19 cellular contexts compared by ENCODE assay signal in genomic region chr21:16821588-16821987, GRCh38.
"Had no signal": no experiment of that assay in that cellular context is flagged by ENCODE, and none has a peak within 500 bp of the region (broad histone marks: within the 10 kb centered on the region; RNA-seq: fewer than 3 reads in every experiment).

No MANE protein-coding gene starts in this region.

- H3K4me1 Mint-ChIP-seq: activated CD4-positive, alpha-beta T cell treated with anti-CD3 and anti-CD28 coated beads for 36 hours; activated CD8-positive, alpha-beta memory T cell treated with anti-CD3 and anti-CD28 coated beads, Interleukin-2, amount 10 ng/mL, durations not matched to agents 7 days and 5 days; activated naive CD8-positive, alpha-beta T cell treated with anti-CD3 and anti-CD28 coated beads, Interleukin-2, amount 50 U/mL, for 24 hours; natural killer cell had no signal

- H3K27me3 Mint-ChIP-seq: activated CD4-positive, alpha-beta memory T cell treated with anti-CD3 and anti-CD28 coated beads for 36 hours; activated CD4-positive, alpha-beta T cell treated with anti-CD3 and anti-CD28 coated beads for 36 hours; activated CD8-positive, alpha-beta memory T cell treated with anti-CD3 and anti-CD28 coated beads, Interleukin-2, amount 10 ng/mL, durations not matched to agents 7 days and 5 days; activated naive CD8-positive, alpha-beta T cell treated with anti-CD3 and anti-CD28 coated beads, Interleukin-2, amount 50 U/mL, for 24 hours had no signal

- H3K27ac Mint-ChIP-seq: activated CD4-positive, alpha-beta memory T cell treated with anti-CD3 and anti-CD28 coated beads for 36 hours; activated CD4-positive, alpha-beta T cell treated with anti-CD3 and anti-CD28 coated beads for 36 hours; activated CD8-positive, alpha-beta memory T cell treated with anti-CD3 and anti-CD28 coated beads, Interleukin-2, amount 10 ng/mL, durations not matched to agents 7 days and 5 days; activated naive CD4-positive, alpha-beta T cell treated with anti-CD3 and anti-CD28 coated beads for 36 hours; activated naive CD8-positive, alpha-beta T cell treated with anti-CD3 and anti-CD28 coated beads, Interleukin-2, amount 50 U/mL, for 24 hours; activated T-helper 2 cell treated with anti-CD3 and anti-CD28 coated beads, Interferon-gamma antibody, Interleukin-2, Interleukin-4, amounts not matched to agents 10 μg/mL and 5 μg/mL and 100 μg/mL, durations not matched to agents 14 hours and 24 hours and 36 hours; natural killer cell had no signal

- H3K4me3 ChIP-seq: ascending aorta, colonic mucosa, stomach, testis, upper lobe of left lung had no signal

- ATAC-seq: activated CD4-positive, alpha-beta T cell treated with anti-CD3 and anti-CD28 coated beads for 36 hours; activated CD8-positive, alpha-beta memory T cell treated with anti-CD3 and anti-CD28 coated beads, Interleukin-2, amount 10 ng/mL, durations not matched to agents 7 days and 5 days; activated naive CD8-positive, alpha-beta T cell treated with anti-CD3 and anti-CD28 coated beads, Interleukin-2, amount 50 U/mL, for 24 hours; foreskin keratinocyte; left lobe of liver; natural killer cell; right cardiac atrium had no signal

- H3K36me3 Mint-ChIP-seq: activated CD4-positive, alpha-beta memory T cell treated with anti-CD3 and anti-CD28 coated beads for 36 hours; activated CD8-positive, alpha-beta memory T cell treated with anti-CD3 and anti-CD28 coated beads, Interleukin-2, amount 10 ng/mL, durations not matched to agents 7 days and 5 days had no signal

- DNase-seq: activated CD4-positive, alpha-beta memory T cell treated with anti-CD3 and anti-CD28 coated beads for 36 hours; activated CD4-positive, alpha-beta T cell treated with anti-CD3 and anti-CD28 coated beads for 36 hours; activated CD8-positive, alpha-beta memory T cell treated with anti-CD3 and anti-CD28 coated beads, Interleukin-2, amount 10 ng/mL, durations not matched to agents 7 days and 5 days; activated naive CD4-positive, alpha-beta T cell treated with anti-CD3 and anti-CD28 coated beads for 36 hours; activated naive CD8-positive, alpha-beta T cell treated with anti-CD3 and anti-CD28 coated beads, Interleukin-2, amount 50 U/mL, for 24 hours; activated T-cell treated with anti-CD3 and anti-CD28 coated beads, Interleukin-2, amount 50 U/mL, for 1 hour; caudate nucleus; colonic mucosa; effector memory CD4-positive, alpha-beta T cell; foreskin keratinocyte; head of caudate nucleus; natural killer cell; right cardiac atrium; stomach; testis; upper lobe of left lung had no signal

- H3K4me3 Mint-ChIP-seq: activated CD4-positive, alpha-beta memory T cell treated with anti-CD3 and anti-CD28 coated beads for 36 hours; activated CD4-positive, alpha-beta T cell treated with anti-CD3 and anti-CD28 coated beads for 36 hours; activated CD8-positive, alpha-beta memory T cell treated with anti-CD3 and anti-CD28 coated beads, Interleukin-2, amount 10 ng/mL, durations not matched to agents 7 days and 5 days; activated naive CD4-positive, alpha-beta T cell treated with anti-CD3 and anti-CD28 coated beads for 36 hours; activated naive CD8-positive, alpha-beta T cell treated with anti-CD3 and anti-CD28 coated beads, Interleukin-2, amount 50 U/mL, for 24 hours; natural killer cell had no signal
